19 cellular contexts compared by ENCODE assay signal in genomic region chr10:87931836-87932230, GRCh38.
A peak's percentile ranks its signal among the peaks of the same experiment; 100 is the strongest.
DNase-seq lines count a peak whose midpoint lies in the region; ATAC-seq, FAIRE-seq and TF ChIP-seq lines count a peak whose summit lies in the region.
"Had no signal": no experiment of that assay in that cellular context is flagged by ENCODE, and none has a peak within 500 bp of the region (broad histone marks: within the 10 kb centered on the region; RNA-seq: fewer than 3 reads in every experiment).

No MANE protein-coding gene starts in this region.

- no peaks in the 10 kb centered on the region for H3K4me1 ChIP-seq in kidney (ENCODE audit: control insufficient read depth in 1 of 2, insufficient read depth in 1 of 2, low read depth in 1 of 2, low read length in 2 of 2)
- H3K4me1 ChIP-seq: colonic mucosa had no signal

- ATAC-seq in HG02852 (IDR thresholded peaks at IDR 0.05; ENCODE audit: unreplicated experiment) (peak; percentile 24), GM19452 (IDR thresholded peaks at IDR 0.05; ENCODE audit: unreplicated experiment) (no peak)
- ATAC-seq in activated T-helper 17 cell treated with anti-CD3 and anti-CD28 coated beads, Interleukin-2, amount 50 U/mL, for 72 hours (replicated peaks): peak; percentile 59
- ATAC-seq: left lung; naive thymus-derived CD8-positive, alpha-beta T cell had no signal

- intact Hi-C loops in kidney (cut with DNase I): no loop called here

- H3K27ac ChIP-seq in kidney (ENCODE audit: low read depth in 2 of 2, low read length in 2 of 2): no peak overlapping the region
- H3K27ac ChIP-seq: BLaER1 treated with 17β-estradiol and CSF1 and Interleukin-3, amounts not matched to agents 10 nM and 100 nM; colonic mucosa; left lung; thyroid gland had no signal

- no peaks in the 10 kb centered on the region for H3K27me3 Mint-ChIP-seq in activated T-helper 17 cell treated with anti-CD3 and anti-CD28 coated beads, Interleukin-2, amount 50 U/mL, for 72 hours
- H3K27me3 Mint-ChIP-seq: naive thymus-derived CD8-positive, alpha-beta T cell had no signal

- H3K4me3 ChIP-seq in kidney (ENCODE audit: low read length in 2 of 2): no peak overlapping the region
- H3K4me3 ChIP-seq: BLaER1 treated with 17β-estradiol and CSF1 and Interleukin-3, amounts not matched to agents 10 nM and 100 nM; colonic mucosa; left lung; thyroid gland had no signal

- no peak for FAIRE-seq in kidney (lab: Jason Lieb, UNC)

- H3K4me3 Mint-ChIP-seq in activated T-helper 17 cell treated with anti-CD3 and anti-CD28 coated beads, Interleukin-2, amount 50 U/mL, for 72 hours: no peak overlapping the region
- H3K4me3 Mint-ChIP-seq: naive thymus-derived CD8-positive, alpha-beta T cell; T-helper 1 cell treated with Interleukin-12 subunit alpha and Interleukin-12 subunit beta and Interleukin-4 antibody, amounts not matched to agents 30 μg/mL and 1 μg/mL, for 36 hours had no signal

- DNase-seq in EH (ENCODE audit: low read depth) (peak; percentile 53), kidney tubule cell (ENCODE audit: low spot score) (peak; percentile 54), NCI-H774 (lab: John Stamatoyannopoulos, UW) (no peak), kidney (no peak), OCI-M1 (lab: John Stamatoyannopoulos, UW) (no peak)
- DNase-seq: colonic mucosa; erythroblast; hippocampal formation; left lung; naive thymus-derived CD8-positive, alpha-beta T cell; NCI-H1694 treated with DMSO at 0.1 percent for 48 hours; NCI-H510A treated with DMSO at 0.1 percent for 48 hours; RPMI8226; thyroid gland had no signal

- no peak overlapping the region for H3K9ac ChIP-seq in kidney (ENCODE audit: low read length in 2 of 2)
- H3K9ac ChIP-seq: BLaER1 treated with 17β-estradiol and CSF1 and Interleukin-3, amounts not matched to agents 10 nM and 100 nM had no signal

- H3K36me3 ChIP-seq in kidney (ENCODE audit: control insufficient read depth in 1 of 2, insufficient read depth in 2 of 2, low read length in 2 of 2): peaks cover 0 to 2% of the 10 kb centered on the region in 2 donors
- H3K36me3 ChIP-seq: colonic mucosa, thyroid gland had no signal

- H3K9me3 Mint-ChIP-seq in activated T-helper 17 cell treated with anti-CD3 and anti-CD28 coated beads, Interleukin-2, amount 50 U/mL, for 72 hours: no peaks in the 10 kb centered on the region
- H3K9me3 Mint-ChIP-seq: T-helper 1 cell treated with Interleukin-12 subunit alpha and Interleukin-12 subunit beta and Interleukin-4 antibody, amounts not matched to agents 30 μg/mL and 1 μg/mL, for 36 hours had no signal

- no peak overlapping the region for H3K27ac Mint-ChIP-seq in activated T-helper 17 cell treated with anti-CD3 and anti-CD28 coated beads, Interleukin-2, amount 50 U/mL, for 72 hours

- no peak for TF ChIP-seq CTCF in kidney (IDR thresholded peaks at IDR 0.05; ENCODE audit: borderline replicate concordance, extremely low read depth, insufficient read depth)

- no peaks in the 10 kb centered on the region for H3K9me3 ChIP-seq in kidney (ENCODE audit: control insufficient read depth in 1 of 2, low read length in 2 of 2)
- H3K9me3 ChIP-seq: BLaER1 treated with 17β-estradiol and CSF1 and Interleukin-3, amounts not matched to agents 10 nM and 100 nM; colonic mucosa; left lung; thyroid gland had no signal

- peaks cover 68% of the 10 kb centered on the region for H3K36me3 Mint-ChIP-seq in activated T-helper 17 cell treated with anti-CD3 and anti-CD28 coated beads, Interleukin-2, amount 50 U/mL, for 72 hours (ENCODE audit: low read depth)

- H3K4me1 Mint-ChIP-seq in activated T-helper 17 cell treated with anti-CD3 and anti-CD28 coated beads, Interleukin-2, amount 50 U/mL, for 72 hours: peaks cover 23% of the 10 kb centered on the region

Comparison
In these comparisons a context has a peak if more than half of its experiments do, and no peak if none do; other contexts are left out.
1. DNase-seq: peak in EH (single experiment) and kidney tubule cell (single experiment); none in NCI-H774 (single experiment), kidney (single experiment) and OCI-M1 (single experiment).